In genomic region chr3:145900056-145900829, GRCh38 we compare ENCODE assay signal across 16 cellular contexts.
DNase-seq lines count a peak whose midpoint lies in the region; ATAC-seq and TF ChIP-seq lines count a peak whose summit lies in the region.
"Had no signal": no experiment of that assay in that cellular context is flagged by ENCODE, and none has a peak within 500 bp of the region (broad histone marks: within the 10 kb centered on the region; RNA-seq: fewer than 3 reads in every experiment).

No MANE protein-coding gene starts in this region.

- peak; percentile 74 for ATAC-seq in GM18868 (IDR thresholded peaks at IDR 0.05; ENCODE audit: unreplicated experiment)
- ATAC-seq in GM21576 (IDR thresholded peaks at IDR 0.05; ENCODE audit: unreplicated experiment): peak; percentile 66
- peak; percentile 73 for ATAC-seq in HG03103 (IDR thresholded peaks at IDR 0.05; ENCODE audit: low read depth, unreplicated experiment)
- ATAC-seq: activated T-cell treated with anti-CD3 and anti-CD28 coated beads, Interleukin-2, amount 50 U/mL, for 4 hours had no signal

- H3K27me3 ChIP-seq in uterus: no peaks in the 10 kb centered on the region
- H3K27me3 ChIP-seq: spleen had no signal

- intact Hi-C loops in uterus (cut with DNase I; ENCODE audit: low total_unique reads): no loop called here

- no peaks in the 10 kb centered on the region for H3K4me1 ChIP-seq in uterus
- H3K4me1 ChIP-seq: spleen had no signal

- TF ChIP-seq CTCF in uterus (IDR thresholded peaks at IDR 0.05): no peak

- peak; percentile 85 for DNase-seq in SK-N-DZ (ENCODE audit: low spot score)
- no peak for DNase-seq in NCI-H82 treated with DMSO at 0.1 percent for 48 hours (lab: John Stamatoyannopoulos, UW; ENCODE audit: unreplicated experiment)
- DNase-seq in stimulated activated naive CD4-positive, alpha-beta T cell treated with Interleukin-2 at 50 U/mL for 16 hours (lab: John Stamatoyannopoulos, UW): no peak
- no peak for DNase-seq in uterus
- no peak for DNase-seq in CD1c-positive myeloid dendritic cell (ENCODE audit: extremely low spot score)
- DNase-seq: activated T-cell treated with anti-CD3 and anti-CD28 coated beads, Interleukin-2, amount 50 U/mL, for 4 hours; CD4-positive, alpha-beta T cell; erythroblast; naive B cell; NCI-H1694 treated with DMSO at 0.1 percent for 48 hours; RPMI8226; spleen had no signal

- H3K9me3 ChIP-seq in uterus: no peaks in the 10 kb centered on the region
- H3K9me3 ChIP-seq: spleen had no signal

- no peaks in the 10 kb centered on the region for H3K36me3 ChIP-seq in uterus
- H3K36me3 ChIP-seq: spleen had no signal

- no peak overlapping the region for H3K4me3 ChIP-seq in uterus
- H3K4me3 ChIP-seq: spleen had no signal

- TF ChIP-seq POLR2A in uterus (IDR thresholded peaks at IDR 0.05): no peak

- H3K27ac ChIP-seq in uterus: no peak overlapping the region
- H3K27ac ChIP-seq: spleen, VCaP had no signal
